In genomic region chr3:50323614-50324199, GRCh38 we compare ENCODE assay signal across 8 cellular contexts. TPM values are rescaled to one million over a fixed set of nuclear protein-coding genes. Genes with fewer than 3 reads are reported as not detected.
DNase-seq lines count a peak whose midpoint lies in the region; ATAC-seq and TF ChIP-seq lines count a peak whose summit lies in the region.

No MANE protein-coding gene starts in this region.

- H3K4me3 ChIP-seq in esophagus muscularis mucosa (peak overlapping the region in 3 of 4 donors; percentile 12 to 86 (median 83)), vagina (no peak overlapping the region)

- no peak overlapping the region for H3K4me3 Mint-ChIP-seq in activated naive CD4-positive, alpha-beta T cell treated with anti-CD3 and anti-CD28 coated beads, Interleukin-2, amount 50 U/mL, for 24 hours
- no peak overlapping the region for H3K4me3 Mint-ChIP-seq in activated naive CD4-positive, alpha-beta T cell treated with anti-CD3 and anti-CD28 coated beads, Interleukin-2, amount 10 ng/mL, durations not matched to agents 7 days and 5 days
- H3K4me3 Mint-ChIP-seq in natural killer cell treated with Interleukin-12 subunit alpha and Interleukin-12 subunit beta and Interleukin-15 and Interleukin-18, amount 100 ng/mL, for 72 hours = no peak overlapping the region

- intact Hi-C loops in esophagus muscularis mucosa (cut with DNase I) = no loop called here
- intact Hi-C loops in vagina (cut with DNase I) = loop anchor here (2.0 to 5.0 kb wide), 2 partner anchors 25 to 66 kb away; partner anchors contain the start of genes HYAL3 and NAA80

- H3K27me3 Mint-ChIP-seq in activated naive CD4-positive, alpha-beta T cell treated with anti-CD3 and anti-CD28 coated beads, Interleukin-2, amount 50 U/mL, for 24 hours = no peaks in the 10 kb centered on the region
- H3K27me3 Mint-ChIP-seq in activated naive CD4-positive, alpha-beta T cell treated with anti-CD3 and anti-CD28 coated beads, Interleukin-2, amount 10 ng/mL, durations not matched to agents 7 days and 5 days = no peaks in the 10 kb centered on the region
- H3K27me3 Mint-ChIP-seq in natural killer cell treated with Interleukin-12 subunit alpha and Interleukin-12 subunit beta and Interleukin-15 and Interleukin-18, amount 100 ng/mL, for 72 hours = no peaks in the 10 kb centered on the region

- H3K27me3 ChIP-seq in esophagus muscularis mucosa (no peaks in the 10 kb centered on the region), vagina (no peaks in the 10 kb centered on the region)

- H3K4me1 Mint-ChIP-seq in activated naive CD4-positive, alpha-beta T cell treated with anti-CD3 and anti-CD28 coated beads, Interleukin-2, amount 50 U/mL, for 24 hours = peaks cover 38% of the 10 kb centered on the region
- H3K4me1 Mint-ChIP-seq in activated naive CD4-positive, alpha-beta T cell treated with anti-CD3 and anti-CD28 coated beads, Interleukin-2, amount 10 ng/mL, durations not matched to agents 7 days and 5 days = peaks cover 44% of the 10 kb centered on the region
- H3K4me1 Mint-ChIP-seq in natural killer cell treated with Interleukin-12 subunit alpha and Interleukin-12 subunit beta and Interleukin-15 and Interleukin-18, amount 100 ng/mL, for 72 hours (ENCODE audit: low read depth in 2 of 2) = peaks cover 15 to 37% of the 10 kb centered on the region in 2 donors

- H3K9me3 Mint-ChIP-seq in activated naive CD4-positive, alpha-beta T cell treated with anti-CD3 and anti-CD28 coated beads, Interleukin-2, amount 50 U/mL, for 24 hours = no peaks in the 10 kb centered on the region
- no peaks in the 10 kb centered on the region for H3K9me3 Mint-ChIP-seq in activated naive CD4-positive, alpha-beta T cell treated with anti-CD3 and anti-CD28 coated beads, Interleukin-2, amount 10 ng/mL, durations not matched to agents 7 days and 5 days
- no peaks in the 10 kb centered on the region for H3K9me3 Mint-ChIP-seq in natural killer cell treated with Interleukin-12 subunit alpha and Interleukin-12 subunit beta and Interleukin-15 and Interleukin-18, amount 100 ng/mL, for 72 hours

- TF ChIP-seq POLR2A in esophagus muscularis mucosa (IDR thresholded peaks at IDR 0.05; ENCODE audit: low read depth) (no peak), vagina (IDR thresholded peaks at IDR 0.05) (no peak)

- 56% methylated on average over 2 of the region's 5 CpGs for WGBS in esophagus muscularis mucosa

- peak; percentile 55 for TF ChIP-seq EP300 in esophagus muscularis mucosa (IDR thresholded peaks at IDR 0.05)

- H3K9me3 ChIP-seq in esophagus muscularis mucosa (no peaks in the 10 kb centered on the region), vagina (no peaks in the 10 kb centered on the region)

- H3K36me3 ChIP-seq in esophagus muscularis mucosa (peaks cover 10 to 40% (median 34%) of the 10 kb centered on the region in 4 donors), vagina (peaks cover 0 to 13% of the 10 kb centered on the region in 2 donors)

- CTCF ChIA-PET in activated naive CD4-positive, alpha-beta T cell treated with anti-CD3 and anti-CD28 coated beads, Interleukin-2, amount 10 ng/mL, durations not matched to agents 7 days and 5 days (lab: Charles Lee) = interaction anchor here (0.8 to 3.5 kb wide), 19 partner anchors 8 to 132 kb away, joined by 3 to 40 read pairs (median 5); partner anchors contain the start of genes CYB561D2, GNAT1, HYAL1 and HYAL3

- H3K27ac ChIP-seq in esophagus muscularis mucosa (replicated peaks in 1 of 4) (peak overlapping the region; percentile 93 to 95 (median 93)), vagina (peak overlapping the region; percentile 90)

- peaks cover 50 to 87% (median 82%) of the 10 kb centered on the region in 4 donors for H3K4me1 ChIP-seq in esophagus muscularis mucosa
- H3K4me1 ChIP-seq in vagina = peaks cover 54% of the 10 kb centered on the region

- TF ChIP-seq CTCF in esophagus muscularis mucosa (IDR thresholded peaks at IDR 0.05) (peak in 1 of 3 experiments; percentile 8), vagina (IDR thresholded peaks at IDR 0.05) (no peak)

- peak overlapping the region; percentile 46 for H3K27ac Mint-ChIP-seq in activated naive CD4-positive, alpha-beta T cell treated with anti-CD3 and anti-CD28 coated beads, Interleukin-2, amount 50 U/mL, for 24 hours
- no peak overlapping the region for H3K27ac Mint-ChIP-seq in activated naive CD4-positive, alpha-beta T cell treated with anti-CD3 and anti-CD28 coated beads, Interleukin-2, amount 10 ng/mL, durations not matched to agents 7 days and 5 days
- peak overlapping the region in 1 of 2 donors; percentile 63 for H3K27ac Mint-ChIP-seq in natural killer cell treated with Interleukin-12 subunit alpha and Interleukin-12 subunit beta and Interleukin-15 and Interleukin-18, amount 100 ng/mL, for 72 hours

- no peak for DNase-seq in activated naive CD4-positive, alpha-beta T cell treated with anti-CD3 and anti-CD28 coated beads, Interleukin-2, amount 10 ng/mL, durations not matched to agents 7 days and 5 days
- DNase-seq in esophagus muscularis mucosa (ENCODE audit: extremely low spot score) = no peak
- DNase-seq in natural killer cell treated with Interleukin-12 subunit alpha and Interleukin-12 subunit beta and Interleukin-15 and Interleukin-18, amount 100 ng/mL, for 72 hours (ENCODE audit: low spot score) = peak; percentile 37
- DNase-seq in vagina (ENCODE audit: extremely low spot score in 2 of 2) = no peak
- DNase-seq in occipital lobe (lab: John Stamatoyannopoulos, UW) = no peak
- DNase-seq in SW480 (ENCODE audit: low spot score) = no peak
- no peak for DNase-seq in EL

- no peaks in the 10 kb centered on the region for H3K36me3 Mint-ChIP-seq in activated naive CD4-positive, alpha-beta T cell treated with anti-CD3 and anti-CD28 coated beads, Interleukin-2, amount 50 U/mL, for 24 hours
- H3K36me3 Mint-ChIP-seq in activated naive CD4-positive, alpha-beta T cell treated with anti-CD3 and anti-CD28 coated beads, Interleukin-2, amount 10 ng/mL, durations not matched to agents 7 days and 5 days = peaks cover 5% of the 10 kb centered on the region
- no peaks in the 10 kb centered on the region for H3K36me3 Mint-ChIP-seq in natural killer cell treated with Interleukin-12 subunit alpha and Interleukin-12 subunit beta and Interleukin-15 and Interleukin-18, amount 100 ng/mL, for 72 hours

- no peak for ATAC-seq in natural killer cell treated with Interleukin-12 subunit alpha and Interleukin-12 subunit beta and Interleukin-15 and Interleukin-18, amount 100 ng/mL, for 72 hours

RNA-seq across cellular contexts. Expression of gene HYAL2, which starts 1.2 kb away (rescaled TPM):
- total RNA-seq in esophagus muscularis mucosa = 100 to 1,000 TPM in 2 of 4 donors, 10 to 100 TPM in 2; 37.4 to 114 (median 97.2) TPM
- 10 to 100 TPM in 1 of 2 donors, 1 to 10 TPM in 1; 5.6 to 11.1 TPM for total RNA-seq in natural killer cell treated with Interleukin-12 subunit alpha and Interleukin-12 subunit beta and Interleukin-15 and Interleukin-18, amount 100 ng/mL, for 72 hours
- 173 TPM for total RNA-seq in vagina
- total RNA-seq in occipital lobe = 30.9 TPM

RNA-seq across cellular contexts. Expression of gene TUSC2, which starts 4.3 kb away (rescaled TPM):
- total RNA-seq in esophagus muscularis mucosa (10 to 100 TPM; 18.7 to 40.6 (median 37.5) TPM), vagina (11.8 TPM), occipital lobe (16.2 TPM)
- total RNA-seq in natural killer cell treated with Interleukin-12 subunit alpha and Interleukin-12 subunit beta and Interleukin-15 and Interleukin-18, amount 100 ng/mL, for 72 hours = 10 to 100 TPM; 26.9 to 31.9 TPM

RNA-seq across cellular contexts. Expression of gene RASSF1, which starts 16.9 kb away (rescaled TPM):
- 10 to 100 TPM; 28.7 to 44.2 (median 33.2) TPM for total RNA-seq in esophagus muscularis mucosa
- 10 to 100 TPM; 48.2 to 65.4 TPM for total RNA-seq in natural killer cell treated with Interleukin-12 subunit alpha and Interleukin-12 subunit beta and Interleukin-15 and Interleukin-18, amount 100 ng/mL, for 72 hours
- 69.0 TPM for total RNA-seq in vagina
- 7.8 TPM for total RNA-seq in occipital lobe

RNA-seq across cellular contexts. Expression of gene HYAL1, which starts 20.3 kb away (rescaled TPM):
- total RNA-seq in esophagus muscularis mucosa (10 to 100 TPM in 1 of 4 donors, 1 to 10 TPM in 3; 8.3 to 15.6 (median 9.0) TPM), vagina (17.7 TPM), occipital lobe (0.16 TPM)
- total RNA-seq in natural killer cell treated with Interleukin-12 subunit alpha and Interleukin-12 subunit beta and Interleukin-15 and Interleukin-18, amount 100 ng/mL, for 72 hours = under 1 TPM; 0.25 to 0.26 TPM

RNA-seq across cellular contexts. Expression of gene ZMYND10, which starts 21.8 kb away (rescaled TPM):
- total RNA-seq in esophagus muscularis mucosa (under 1 TPM in 3 of 4 donors, not detected in 1; 0.50 to 0.57 (median 0.52) TPM), vagina (0.74 TPM), occipital lobe (2.5 TPM)
- total RNA-seq in natural killer cell treated with Interleukin-12 subunit alpha and Interleukin-12 subunit beta and Interleukin-15 and Interleukin-18, amount 100 ng/mL, for 72 hours = 1 to 10 TPM in 1 of 2 donors, under 1 TPM in 1; 0.95 to 1.4 TPM

Comparison
In these comparisons a context has a peak if more than half of its experiments do, and no peak if none do; other contexts are left out.
1. H3K4me3 ChIP-seq: peak in esophagus muscularis mucosa (3 of 4); none in vagina (0 of 2).